ENCODE assay signal across 8 cellular contexts in the genomic region with DNA sequence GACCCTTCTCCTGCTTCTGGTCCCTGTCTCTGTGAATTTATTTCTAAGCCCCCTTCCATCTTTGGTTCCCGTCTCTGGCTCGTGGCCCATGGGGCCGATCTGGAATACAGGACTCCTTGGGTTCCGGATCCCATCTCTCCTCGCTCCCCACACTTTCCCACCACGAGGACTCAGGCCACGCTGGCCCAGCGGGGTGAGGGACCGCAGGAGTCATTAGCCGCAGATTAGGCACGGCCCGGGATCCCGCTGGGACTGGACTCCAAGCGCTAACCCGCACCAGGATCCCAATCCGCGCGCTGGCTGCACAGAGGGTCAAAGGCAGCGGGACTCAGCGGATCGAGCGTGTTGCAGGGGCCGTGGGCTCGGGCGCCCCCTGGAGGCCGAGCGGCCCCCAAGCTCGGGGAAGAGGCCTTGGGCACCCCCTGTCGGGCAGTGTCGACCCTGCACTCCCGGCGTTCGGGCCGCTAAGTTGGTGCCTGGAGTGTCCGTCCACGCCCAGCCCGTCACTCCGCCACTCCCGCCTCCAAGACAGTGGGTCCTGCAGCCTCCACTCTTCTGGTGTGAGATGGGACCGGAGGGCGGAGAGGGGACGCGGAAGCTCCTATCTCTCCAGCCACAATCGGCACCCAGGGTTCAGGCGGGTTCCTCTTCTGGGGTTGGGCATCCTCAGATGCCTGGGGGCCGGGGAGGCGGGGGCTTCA. TPM values are rescaled to one million over a fixed set of nuclear protein-coding genes. Genes with fewer than 3 reads are reported as not detected.
DNase-seq lines count a peak whose midpoint lies in the region; ATAC-seq, FAIRE-seq and TF ChIP-seq lines count a peak whose summit lies in the region.

No MANE protein-coding gene starts in this region.

- H3K4me3 ChIP-seq in ACC112 (ENCODE audit: low read depth, low read length) (peak overlapping the region; percentile 76), kidney (ENCODE audit: low read length in 2 of 2) (peak overlapping the region in 1 of 2 donors; percentile 37)

- H3K36me3 ChIP-seq in ACC112 (ENCODE audit: insufficient read depth, low read length) (no peaks in the 10 kb centered on the region), kidney (ENCODE audit: control insufficient read depth in 1 of 2, insufficient read depth in 2 of 2, low read length in 2 of 2) (peaks cover under 1 to 5% of the 10 kb centered on the region in 2 donors)

- H2AFZ ChIP-seq in ACC112 (ENCODE audit: low read length, unreplicated experiment), result peak overlapping the region; percentile 22

- CTCF ChIA-PET in WTC11 (lab: Charles Lee), result interaction anchor here (0.6 to 18.5 kb wide), 20 partner anchors 9 to 242 kb away, joined by 3 to 660 read pairs (median 5); a partner anchor contains a TSS

- POLR2A ChIA-PET in WTC11 (lab: Charles Lee), result interaction anchor here (2.6 to 9.7 kb wide), 4 partner anchors 9 to 25 kb away, joined by 9 to 97 read pairs (median 28); a partner anchor contains a TSS

- H3K79me2 ChIP-seq in ACC112 (ENCODE audit: control insufficient read depth, insufficient read depth, low read length, unreplicated experiment), result no peaks in the 10 kb centered on the region

- no peak overlapping the region for H3K27ac ChIP-seq in ACC112 (ENCODE audit: low read depth, low read length)
- no peak overlapping the region for H3K27ac ChIP-seq in kidney (ENCODE audit: low read depth in 2 of 2, low read length in 2 of 2)

- no peak for FAIRE-seq in kidney (lab: Jason Lieb, UNC)

- H3K27ac Mint-ChIP-seq in WTC11, result no peak overlapping the region; the same call in 1 of the 2 replicates

- H3K9ac ChIP-seq in kidney (ENCODE audit: low read length in 2 of 2), result no peak overlapping the region

- ATAC-seq in GM18517 (IDR thresholded peaks at IDR 0.05; ENCODE audit: unreplicated experiment) (peak; percentile 48), HG03039 (IDR thresholded peaks at IDR 0.05; ENCODE audit: unreplicated experiment) (peak; percentile 42), WTC11 (peak; percentile 10)

- H3K27me3 ChIP-seq in ACC112 (ENCODE audit: insufficient read depth, low read length), result peaks cover 21% of the 10 kb centered on the region

- no peaks in the 10 kb centered on the region for H3K9me3 ChIP-seq in kidney (ENCODE audit: control insufficient read depth in 1 of 2, low read length in 2 of 2)

- TF ChIP-seq CTCF in WTC11 (IDR thresholded peaks at IDR 0.05) (peak; percentile 100), kidney (IDR thresholded peaks at IDR 0.05; ENCODE audit: borderline replicate concordance, extremely low read depth, insufficient read depth) (peak; percentile 100)

- H3K4me1 Mint-ChIP-seq in WTC11, result peaks cover 66% of the 10 kb centered on the region

- peak overlapping the region; percentile 84 for H3K4me3 Mint-ChIP-seq in WTC11

- no peaks in the 10 kb centered on the region for H3K9me3 Mint-ChIP-seq in WTC11

- intact Hi-C loops in kidney (cut with DNase I), result no loop called here

- DNase-seq in NCI-H2171 (lab: John Stamatoyannopoulos, UW), result peak; percentile 63
- peak; percentile 90 for DNase-seq in WTC11 (ENCODE audit: low spot score)
- peak; percentile 78 for DNase-seq in central memory CD4-positive, alpha-beta T cell
- DNase-seq in kidney, result peak; percentile 95
- peak; percentile 93 for DNase-seq in stimulated activated CD4-positive, alpha-beta T cell treated with anti-CD3 and anti-CD28 coated beads, Interleukin-15, amount 100 ng/mL, for 24 hours

- peaks cover 89% of the 10 kb centered on the region for H3K27me3 Mint-ChIP-seq in WTC11 (ENCODE audit: low read depth)

- H3K4me1 ChIP-seq in ACC112 (ENCODE audit: control insufficient read depth, insufficient read depth, low read length, unreplicated experiment) (peaks cover 44% of the 10 kb centered on the region), kidney (ENCODE audit: control insufficient read depth in 1 of 2, insufficient read depth in 1 of 2, low read depth in 1 of 2, low read length in 2 of 2) (peaks cover 4 to 35% of the 10 kb centered on the region in 2 donors)

- peaks cover 8% of the 10 kb centered on the region for H3K36me3 Mint-ChIP-seq in WTC11

TF ChIP-seq in WTC11, 78 proteins besides CTCF, POLR2A, EP300 and RAD21 (continues in another document):
- 0 out of 2 replicates have a peak, but pooled peaks have one; percentile 62 for TF ChIP-seq PRRX2 (CRISPR knock-in tag; IDR thresholded peaks at IDR 0.05)
- TF ChIP-seq, protein P1, sequence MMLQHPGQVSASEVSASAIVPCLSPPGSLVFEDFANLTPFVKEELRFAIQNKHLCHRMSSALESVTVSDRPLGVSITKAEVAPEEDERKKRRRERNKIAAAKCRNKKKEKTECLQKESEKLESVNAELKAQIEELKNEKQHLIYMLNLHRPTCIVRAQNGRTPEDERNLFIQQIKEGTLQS (CRISPR knock-in tag; conservative IDR thresholded peaks at IDR 0.05), result no peak
- TF ChIP-seq, protein P2, sequence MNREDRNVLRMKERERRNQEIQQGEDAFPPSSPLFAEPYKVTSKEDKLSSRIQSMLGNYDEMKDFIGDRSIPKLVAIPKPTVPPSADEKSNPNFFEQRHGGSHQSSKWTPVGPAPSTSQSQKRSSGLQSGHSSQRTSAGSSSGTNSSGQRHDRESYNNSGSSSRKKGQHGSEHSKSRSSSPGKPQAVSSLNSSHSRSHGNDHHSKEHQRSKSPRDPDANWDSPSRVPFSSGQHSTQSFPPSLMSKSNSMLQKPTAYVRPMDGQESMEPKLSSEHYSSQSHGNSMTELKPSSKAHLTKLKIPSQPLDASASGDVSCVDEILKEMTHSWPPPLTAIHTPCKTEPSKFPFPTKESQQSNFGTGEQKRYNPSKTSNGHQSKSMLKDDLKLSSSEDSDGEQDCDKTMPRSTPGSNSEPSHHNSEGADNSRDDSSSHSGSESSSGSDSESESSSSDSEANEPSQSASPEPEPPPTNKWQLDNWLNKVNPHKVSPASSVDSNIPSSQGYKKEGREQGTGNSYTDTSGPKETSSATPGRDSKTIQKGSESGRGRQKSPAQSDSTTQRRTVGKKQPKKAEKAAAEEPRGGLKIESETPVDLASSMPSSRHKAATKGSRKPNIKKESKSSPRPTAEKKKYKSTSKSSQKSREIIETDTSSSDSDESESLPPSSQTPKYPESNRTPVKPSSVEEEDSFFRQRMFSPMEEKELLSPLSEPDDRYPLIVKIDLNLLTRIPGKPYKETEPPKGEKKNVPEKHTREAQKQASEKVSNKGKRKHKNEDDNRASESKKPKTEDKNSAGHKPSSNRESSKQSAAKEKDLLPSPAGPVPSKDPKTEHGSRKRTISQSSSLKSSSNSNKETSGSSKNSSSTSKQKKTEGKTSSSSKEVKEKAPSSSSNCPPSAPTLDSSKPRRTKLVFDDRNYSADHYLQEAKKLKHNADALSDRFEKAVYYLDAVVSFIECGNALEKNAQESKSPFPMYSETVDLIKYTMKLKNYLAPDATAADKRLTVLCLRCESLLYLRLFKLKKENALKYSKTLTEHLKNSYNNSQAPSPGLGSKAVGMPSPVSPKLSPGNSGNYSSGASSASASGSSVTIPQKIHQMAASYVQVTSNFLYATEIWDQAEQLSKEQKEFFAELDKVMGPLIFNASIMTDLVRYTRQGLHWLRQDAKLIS (CRISPR knock-in tag; IDR thresholded peaks at IDR 0.05; ENCODE audit: borderline replicate concordance), result 0 out of 2 replicates have a peak, but pooled peaks have one; percentile 86
- TF ChIP-seq NR3C1 (CRISPR knock-in tag; conservative IDR thresholded peaks at IDR 0.05; ENCODE audit: low read depth), result 0 out of 2 replicates have a peak, but pooled peaks have one; percentile 72
- TF ChIP-seq, protein P3, sequence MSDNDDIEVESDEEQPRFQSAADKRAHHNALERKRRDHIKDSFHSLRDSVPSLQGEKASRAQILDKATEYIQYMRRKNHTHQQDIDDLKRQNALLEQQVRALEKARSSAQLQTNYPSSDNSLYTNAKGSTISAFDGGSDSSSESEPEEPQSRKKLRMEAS (CRISPR knock-in tag; IDR thresholded peaks at IDR 0.05), result peak; percentile 74
- TF ChIP-seq, protein P4, sequence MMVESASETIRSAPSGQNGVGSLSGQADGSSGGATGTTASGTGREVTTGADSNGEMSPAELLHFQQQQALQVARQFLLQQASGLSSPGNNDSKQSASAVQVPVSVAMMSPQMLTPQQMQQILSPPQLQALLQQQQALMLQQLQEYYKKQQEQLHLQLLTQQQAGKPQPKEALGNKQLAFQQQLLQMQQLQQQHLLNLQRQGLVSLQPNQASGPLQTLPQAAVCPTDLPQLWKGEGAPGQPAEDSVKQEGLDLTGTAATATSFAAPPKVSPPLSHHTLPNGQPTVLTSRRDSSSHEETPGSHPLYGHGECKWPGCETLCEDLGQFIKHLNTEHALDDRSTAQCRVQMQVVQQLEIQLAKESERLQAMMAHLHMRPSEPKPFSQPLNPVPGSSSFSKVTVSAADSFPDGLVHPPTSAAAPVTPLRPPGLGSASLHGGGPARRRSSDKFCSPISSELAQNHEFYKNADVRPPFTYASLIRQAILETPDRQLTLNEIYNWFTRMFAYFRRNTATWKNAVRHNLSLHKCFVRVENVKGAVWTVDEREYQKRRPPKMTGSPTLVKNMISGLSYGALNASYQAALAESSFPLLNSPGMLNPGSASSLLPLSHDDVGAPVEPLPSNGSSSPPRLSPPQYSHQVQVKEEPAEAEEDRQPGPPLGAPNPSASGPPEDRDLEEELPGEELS (CRISPR knock-in tag; IDR thresholded peaks at IDR 0.05), result peak; percentile 22; the same call in 1 of the 2 replicates
- no peak for TF ChIP-seq NR2C2 (CRISPR knock-in tag; IDR thresholded peaks at IDR 0.05)

RNA-seq across cellular contexts. Expression of a gene that starts 9.5 kb away (rescaled TPM):
- 262 to 297 TPM (median 265 TPM) in 3 replicates for total RNA-seq in WTC11 (2021)
- total RNA-seq in kidney, result 70.1 TPM
- 49.3 TPM for polyA plus RNA-seq in kidney (ENCODE audit: insufficient read depth, low read depth, low replicate concordance)

RNA-seq across cellular contexts. Expression of a gene that starts 12.0 kb away (rescaled TPM):
- total RNA-seq in WTC11 (2021) (3.2 to 3.4 TPM (median 3.3 TPM) in 3 replicates), kidney (3.1 TPM)
- polyA plus RNA-seq in kidney (ENCODE audit: insufficient read depth, low read depth, low replicate concordance), result 1.5 TPM

RNA-seq across cellular contexts. Expression of a gene that starts 22.4 kb away (rescaled TPM):
- total RNA-seq in WTC11 (2021) (3.7 to 4.9 TPM (median 4.4 TPM) in 3 replicates), kidney (0.16 TPM)
- polyA plus RNA-seq in kidney (ENCODE audit: insufficient read depth, low read depth, low replicate concordance), result 0.71 TPM
